Comparison of ENCODE assay signal across 25 cellular contexts in genomic region chr1:156911587-156912298, GRCh38. TPM values are rescaled to one million over a fixed set of nuclear protein-coding genes. Genes with fewer than 3 reads are reported as not detected.
DNase-seq lines count a peak whose midpoint lies in the region; ATAC-seq, FAIRE-seq and TF ChIP-seq lines count a peak whose summit lies in the region.
"Had no signal": no experiment of that assay in that cellular context is flagged by ENCODE, and none has a peak within 500 bp of the region (broad histone marks: within the 10 kb centered on the region; RNA-seq: fewer than 3 reads in every experiment).

No MANE protein-coding gene starts in this region.

- in situ Hi-C loops in K562 (cut with MboI), result no loop called here

- H2AFZ ChIP-seq in K562 (ENCODE audit: low read depth, low read length), result no peak overlapping the region

- peaks cover 33 to 51% of the 10 kb centered on the region in 2 donors for H3K27me3 Mint-ChIP-seq in stimulated activated naive B cell treated with anti-CD40 and anti-IgM and Interleukin-4, amounts not matched to agents 10 μg/mL and 1 μg/mL and 100 μg/mL, for 72 hours

- H3K4me1 ChIP-seq in HEK293 (ENCODE audit: control insufficient read depth, insufficient read depth, low read length) (no peaks in the 10 kb centered on the region), K562 (replicated peaks in 1 of 2; ENCODE audit: control insufficient read depth in 2 of 2, insufficient read depth in 2 of 2, low read length in 2 of 2) (peaks cover 52 to 68% of the 10 kb centered on the region in 2 experiments), sigmoid colon (no peaks in the 10 kb centered on the region)

- DNase-seq in BJ (ENCODE audit: low read depth) (no peak), NOMO-1 treated with dmso at 0.1 percent for 144 hours (lab: John Stamatoyannopoulos, UW; ENCODE audit: unreplicated experiment) (peak; percentile 42), K562 (ENCODE audit: extremely low read depth in 1 of 4, low spot score in 3 of 4) (no peak), sigmoid colon (no peak)
- DNase-seq in stimulated activated naive B cell treated with anti-CD40 and anti-IgM and Interleukin-4, amounts not matched to agents 10 μg/mL and 1 μg/mL and 100 μg/mL, for 72 hours, result no peak
- no peak for DNase-seq in stimulated activated CD4-positive, alpha-beta T cell treated with anti-CD3 and anti-CD28 coated beads, Interleukin-4, amount 100 ng/mL, for 24 hours
- DNase-seq: activated CD4-positive, alpha-beta T cell treated with anti-CD3 and anti-CD28 coated beads for 4 hours; activated CD8-positive, alpha-beta memory T cell treated with anti-CD3 and anti-CD28 coated beads, Interleukin-2, amount 10 ng/mL, durations not matched to agents 7 days and 5 days; activated naive CD8-positive, alpha-beta T cell treated with anti-CD3 and anti-CD28 coated beads for 36 hours; body of pancreas; colonic mucosa; endodermal cell; NCI-H1694; nucleus accumbens; stimulated activated CD4-positive, alpha-beta T cell treated with anti-CD3 and anti-CD28 coated beads, Interleukin-15, amount 100 ng/mL, for 24 hours; T1000; testis had no signal

- H3K4me2 ChIP-seq in K562 (ENCODE audit: insufficient read depth, low read length), result peak overlapping the region; percentile 12; the same call in 1 of the 2 replicates

- H3K4me3 ChIP-seq in BJ (ENCODE audit: low read depth, low read length) (no peak overlapping the region), HEK293 (ENCODE audit: low read depth, low read length) (no peak overlapping the region), K562 (no peak overlapping the region), sigmoid colon (no peak overlapping the region)
- H3K4me3 ChIP-seq: body of pancreas, colonic mucosa, right atrium auricular region, SJSA1, testis had no signal

- intact Hi-C loops in K562 (cut with micrococcal nuclease) (no loop called here), sigmoid colon (cut with DNase I) (loop anchor here (5.0 kb wide), 1 partner anchor 161 kb away; no protein-coding TSS in a partner anchor)

- POLR2A ChIA-PET in BJ (lab: Charles Lee) (no interaction called here), HEK293 (lab: Yijun Ruan, JAX) (no interaction called here), K562 (lab: Yijun Ruan, JAX) (interaction anchor here (0.8 to 1.6 kb wide), 6 partner anchors 8 to 52 kb away, joined by 3 to 4 read pairs (median 3); partner anchors contain the start of gene LRRC71)

- H3K9me1 ChIP-seq in K562 (ENCODE audit: control insufficient read depth, insufficient read depth, low read length), result peaks cover 4% of the 10 kb centered on the region

- TF ChIP-seq EP300 in K562 (IDR thresholded peaks at IDR 0.05; ENCODE audit: low read length) (no peak), sigmoid colon (IDR thresholded peaks at IDR 0.05) (no peak)

- no peaks in the 10 kb centered on the region for H3K27me3 ChIP-seq in BJ (ENCODE audit: control insufficient read depth, insufficient read depth, low read length)
- no peaks in the 10 kb centered on the region for H3K27me3 ChIP-seq in K562 (ENCODE audit: control insufficient read depth in 2 of 2, insufficient read depth in 2 of 2, low read length in 2 of 2)
- peaks cover 0 to 15% (median 6%) of the 10 kb centered on the region in 3 donors for H3K27me3 ChIP-seq in sigmoid colon
- H3K27me3 ChIP-seq: body of pancreas, colonic mucosa, right atrium auricular region, SJSA1, testis had no signal

- H3K36me3 Mint-ChIP-seq in stimulated activated naive B cell treated with anti-CD40 and anti-IgM and Interleukin-4, amounts not matched to agents 10 μg/mL and 1 μg/mL and 100 μg/mL, for 72 hours, result no peaks in the 10 kb centered on the region
- H3K36me3 Mint-ChIP-seq: activated CD8-positive, alpha-beta memory T cell treated with anti-CD3 and anti-CD28 coated beads, Interleukin-2, amount 10 ng/mL, durations not matched to agents 7 days and 5 days; activated naive CD8-positive, alpha-beta T cell treated with anti-CD3 and anti-CD28 coated beads for 36 hours had no signal

- BruUV-seq in K562 (replicated peaks; lab: Mats Ljungman, UMichigan), result no TSS peak

- TF ChIP-seq POLR2A in K562 (conservative IDR thresholded peaks at IDR 0.05), result no peak
- no peak for TF ChIP-seq POLR2A in sigmoid colon (IDR thresholded peaks at IDR 0.05)

- no peaks in the 10 kb centered on the region for H4K20me1 ChIP-seq in K562 (replicated peaks; ENCODE audit: control insufficient read depth, insufficient read depth, low read length)

- H3K9ac ChIP-seq in K562 (ENCODE audit: insufficient read depth in 1 of 2, low read depth in 2 of 2, low read length in 2 of 2), result peak overlapping the region in 1 of 2 experiments; percentile 88; a peak in 2 of 4 replicates

- peaks cover 0 to 7% of the 10 kb centered on the region in 2 donors for H3K4me1 Mint-ChIP-seq in stimulated activated naive B cell treated with anti-CD40 and anti-IgM and Interleukin-4, amounts not matched to agents 10 μg/mL and 1 μg/mL and 100 μg/mL, for 72 hours
- H3K4me1 Mint-ChIP-seq: activated CD8-positive, alpha-beta memory T cell treated with anti-CD3 and anti-CD28 coated beads, Interleukin-2, amount 10 ng/mL, durations not matched to agents 7 days and 5 days; activated naive CD8-positive, alpha-beta T cell treated with anti-CD3 and anti-CD28 coated beads for 36 hours; endodermal cell had no signal

- 38% methylated on average over 5 of the region's 5 CpGs for WGBS in K562 (ENCODE audit: insufficient coverage, low coverage, missing lambda C conversion rate)
- WGBS in sigmoid colon, 2 donors, result 59 to 62% methylated on average over 5 of the region's 5 CpGs

- TF ChIP-seq CTCF in BJ (IDR thresholded peaks at IDR 0.05; ENCODE audit: insufficient read depth, low read depth, low read length) (peak; percentile 15; the same call in 1 of the 2 replicates), HEK293 (tag by site-specific recombination; IDR thresholded peaks at IDR 0.05) (no peak), K562 (IDR thresholded peaks at IDR 0.05 in 2 of 3, conservative IDR thresholded peaks at IDR 0.05 in 1 of 3; ENCODE audit: insufficient read depth in 2 of 3, low read depth in 1 of 3, low read length in 3 of 3) (peak in 1 of 3 experiments; percentile 8; a peak in 1 of 6 replicates), sigmoid colon (IDR thresholded peaks at IDR 0.05) (no peak)

- no peak for TF ChIP-seq RAD21 in K562 (CRISPR knock-in tag; conservative IDR thresholded peaks at IDR 0.05 in 1 of 2, IDR thresholded peaks at IDR 0.05 in 1 of 2)

- CTCF ChIA-PET in BJ (lab: Yijun Ruan, JAX) (interaction anchor here (1.0 to 6.4 kb wide), 4 partner anchors 12 to 205 kb away, joined by 3 to 64 read pairs (median 6); partner anchors contain the start of gene NTRK1), HEK293 (lab: Yijun Ruan, JAX) (interaction anchor here (0.6 to 5.6 kb wide), 13 partner anchors 9 to 294 kb away, joined by 3 to 49 read pairs (median 4); partner anchors contain the start of gene LRRC71), K562 (lab: Yijun Ruan, JAX; ENCODE audit: low intra/inter-chr PET ratio) (interaction anchor here (0.7 to 2.0 kb wide), 3 partner anchors 16 to 20 kb away, joined by 5 to 12 read pairs (median 6); no protein-coding TSS in a partner anchor)

- no peak overlapping the region for H3K27ac ChIP-seq in HEK293 (ENCODE audit: extremely low read depth, low read depth, low read length)
- H3K27ac ChIP-seq in K562 (ENCODE audit: extremely low read depth, low read depth, low read length), result no peak overlapping the region
- no peak overlapping the region for H3K27ac ChIP-seq in sigmoid colon
- H3K27ac ChIP-seq: body of pancreas, colonic mucosa, right atrium auricular region, SJSA1, testis had no signal

- H3K79me2 ChIP-seq in K562 (ENCODE audit: control insufficient read depth, insufficient read depth, low read length), result peaks cover 23% of the 10 kb centered on the region

- no peak for FAIRE-seq in K562 (lab: Jason Lieb, UNC)
- FAIRE-seq: H54, HTR-8/SVneo had no signal

- no peak for ATAC-seq in K562
- ATAC-seq in stimulated activated naive B cell treated with anti-CD40 and anti-IgM and Interleukin-4, amounts not matched to agents 10 μg/mL and 1 μg/mL and 100 μg/mL, for 72 hours (replicated peaks), result no peak
- ATAC-seq: activated CD8-positive, alpha-beta memory T cell treated with anti-CD3 and anti-CD28 coated beads, Interleukin-2, amount 10 ng/mL, durations not matched to agents 7 days and 5 days; body of pancreas had no signal

- H3K36me3 ChIP-seq in BJ (ENCODE audit: control insufficient read depth, insufficient read depth, low read length) (peaks cover 55% of the 10 kb centered on the region), HEK293 (ENCODE audit: control insufficient read depth in 2 of 2, insufficient read depth in 1 of 2, low read length in 2 of 2) (no peaks in the 10 kb centered on the region), K562 (ENCODE audit: control insufficient read depth, insufficient read depth, low read length) (peaks cover 6% of the 10 kb centered on the region), sigmoid colon (peaks cover 0 to 4% (median 0%) of the 10 kb centered on the region in 4 donors)
- H3K36me3 ChIP-seq: colonic mucosa, SJSA1 had no signal

- H3K4me3 Mint-ChIP-seq in stimulated activated naive B cell treated with anti-CD40 and anti-IgM and Interleukin-4, amounts not matched to agents 10 μg/mL and 1 μg/mL and 100 μg/mL, for 72 hours, result no peak overlapping the region
- H3K4me3 Mint-ChIP-seq: activated CD8-positive, alpha-beta memory T cell treated with anti-CD3 and anti-CD28 coated beads, Interleukin-2, amount 10 ng/mL, durations not matched to agents 7 days and 5 days; activated naive CD8-positive, alpha-beta T cell treated with anti-CD3 and anti-CD28 coated beads for 36 hours; endodermal cell had no signal

- H3K9me3 ChIP-seq in HEK293 (ENCODE audit: control insufficient read depth, insufficient read depth, low read depth, low read length), result no peaks in the 10 kb centered on the region
- H3K9me3 ChIP-seq in K562 (replicated peaks; ENCODE audit: control insufficient read depth, insufficient read depth, low read depth, low read length), result peaks cover 3% of the 10 kb centered on the region; the same call in 1 of the 2 replicates
- H3K9me3 ChIP-seq in sigmoid colon, result no peaks in the 10 kb centered on the region
- H3K9me3 ChIP-seq: body of pancreas, colonic mucosa, right atrium auricular region, SJSA1, testis had no signal

- no peak overlapping the region for H3K27ac Mint-ChIP-seq in stimulated activated naive B cell treated with anti-CD40 and anti-IgM and Interleukin-4, amounts not matched to agents 10 μg/mL and 1 μg/mL and 100 μg/mL, for 72 hours
- H3K27ac Mint-ChIP-seq: activated CD8-positive, alpha-beta memory T cell treated with anti-CD3 and anti-CD28 coated beads, Interleukin-2, amount 10 ng/mL, durations not matched to agents 7 days and 5 days; activated naive CD8-positive, alpha-beta T cell treated with anti-CD3 and anti-CD28 coated beads for 36 hours; endodermal cell had no signal

- no peaks in the 10 kb centered on the region for H3K9me3 Mint-ChIP-seq in stimulated activated naive B cell treated with anti-CD40 and anti-IgM and Interleukin-4, amounts not matched to agents 10 μg/mL and 1 μg/mL and 100 μg/mL, for 72 hours
- H3K9me3 Mint-ChIP-seq: activated naive CD8-positive, alpha-beta T cell treated with anti-CD3 and anti-CD28 coated beads for 36 hours; endodermal cell had no signal

RNA-seq across cellular contexts. Expression of gene LRRC71, which starts 8.7 kb away (rescaled TPM):
- polyA plus RNA-seq in BJ (2011; rRNA removed) (0.75 and 1.2 TPM in 2 replicates), K562 (2011; rRNA removed) (0.87 and 1.1 TPM in 2 replicates), K562 (2014; fragmentation: Illumina TruSeq; extraction: Trizol) (0.06 and 0.51 TPM in 2 replicates), K562 (2014; fragmentation: Nextera tagmentation; extraction: Ambion mirVana) (under 1 TPM; 0.23 to 0.38 TPM), K562 (2014; rRNA removed) (0.19 and 0.91 TPM in 2 replicates), sigmoid colon (under 1 TPM in 1 of 3 donors, not detected in 2; 0.07 TPM)
- polyA minus RNA-seq in BJ (2011; rRNA and poly(A)+ RNA removed), result 0.66 and 0.72 TPM in 2 replicates
- total RNA-seq in K562 (2011; cell fraction: chromatin; rRNA removed; ENCODE audit: low replicate concordance), result 2.2 and 3.8 TPM in 2 replicates
- 2.5 and 4.9 TPM in 2 replicates for total RNA-seq in K562 (2011; cell fraction: nucleolus; rRNA removed)
- 2.4 and 2.8 TPM in 2 replicates for total RNA-seq in K562 (2011; cell fraction: nucleoplasm; rRNA removed)
- total RNA-seq in K562 (2014; rRNA removed) (0.64 TPM in 1 of 2 replicates, not detected in the other), K562 (2014; rRNA removed; fragmentation: Illumina TruSeq; extraction: Trizol) (0.22 and 0.51 TPM in 2 replicates), K562 (2015; rRNA removed; fragmentation: Illumina TruSeq; extraction: Trizol) (not detected in 2 replicates), K562 (2021) (0.45 and 1.2 TPM in 2 replicates), sigmoid colon (not detected)
- 0.99 and 1.4 TPM in 2 replicates for polyA plus RNA-seq in K562 (2011; cell fraction: cytosol; rRNA removed)
- polyA plus RNA-seq in K562 (2011; cell fraction: nucleus; rRNA removed), result 2.4 and 4.3 TPM in 2 replicates
- polyA plus RNA-seq in K562 (2012), result 0.90 and 0.99 TPM in 2 replicates
- polyA minus RNA-seq in K562 (2011; rRNA and poly(A)+ RNA removed), result 0.54 and 0.63 TPM in 2 replicates
- polyA minus RNA-seq in K562 (2011; cell fraction: cytosol; rRNA and poly(A)+ RNA removed), result 1.5 TPM in 1 of 2 replicates, not detected in the other
- polyA minus RNA-seq in K562 (2011; cell fraction: nucleus; rRNA and poly(A)+ RNA removed), result 1.1 and 1.4 TPM in 2 replicates
- total RNA-seq: activated CD8-positive, alpha-beta memory T cell treated with anti-CD3 and anti-CD28 coated beads, Interleukin-2, amount 10 ng/mL, durations not matched to agents 7 days and 5 days; activated naive CD8-positive, alpha-beta T cell treated with anti-CD3 and anti-CD28 coated beads for 36 hours; body of pancreas; colonic mucosa; endodermal cell; G401; lower leg skin; NCI-H460; right atrium auricular region; SJSA1 had no signal

RNA-seq across cellular contexts. Expression of gene PEAR1, which starts 18.2 kb away (rescaled TPM):
- polyA plus RNA-seq in BJ (2011; rRNA removed) (25.0 and 50.4 TPM in 2 replicates), K562 (2011; rRNA removed) (13.9 and 16.6 TPM in 2 replicates), K562 (2014; fragmentation: Illumina TruSeq; extraction: Trizol) (6.8 and 9.8 TPM in 2 replicates), K562 (2014; fragmentation: Nextera tagmentation; extraction: Ambion mirVana) (1 to 10 TPM in 1 of 2 experiments, under 1 TPM in 1; 0.87 to 1.1 TPM), K562 (2014; rRNA removed) (7.0 and 9.1 TPM in 2 replicates), sigmoid colon (1 to 10 TPM in 1 of 3 donors, under 1 TPM in 2; under 0.01 to 3.8 (median 0.69) TPM)
- 15.8 and 21.9 TPM in 2 replicates for polyA minus RNA-seq in BJ (2011; rRNA and poly(A)+ RNA removed)
- total RNA-seq in K562 (2011; cell fraction: chromatin; rRNA removed; ENCODE audit: low replicate concordance), result 6.2 and 13.8 TPM in 2 replicates
- total RNA-seq in K562 (2011; cell fraction: nucleolus; rRNA removed), result 11.7 and 12.5 TPM in 2 replicates
- 6.5 and 7.2 TPM in 2 replicates for total RNA-seq in K562 (2011; cell fraction: nucleoplasm; rRNA removed)
- total RNA-seq in K562 (2014; rRNA removed) (6.4 and 12.7 TPM in 2 replicates), K562 (2014; rRNA removed; fragmentation: Illumina TruSeq; extraction: Trizol) (2.5 and 2.6 TPM in 2 replicates), K562 (2015; rRNA removed; fragmentation: Illumina TruSeq; extraction: Trizol) (5.9 and 6.0 TPM in 2 replicates), K562 (2021) (5.2 and 6.1 TPM in 2 replicates), sigmoid colon (1 to 10 TPM; 3.6 to 8.3 (median 5.6) TPM)
- polyA plus RNA-seq in K562 (2011; cell fraction: cytosol; rRNA removed), result 17.4 and 33.0 TPM in 2 replicates
- 30.0 and 34.3 TPM in 2 replicates for polyA plus RNA-seq in K562 (2011; cell fraction: nucleus; rRNA removed)
- polyA plus RNA-seq in K562 (2012), result 5.5 and 7.2 TPM in 2 replicates
- polyA minus RNA-seq in K562 (2011; rRNA and poly(A)+ RNA removed), result 6.3 and 7.1 TPM in 2 replicates
- polyA minus RNA-seq in K562 (2011; cell fraction: cytosol; rRNA and poly(A)+ RNA removed), result 7.3 and 8.2 TPM in 2 replicates
- polyA minus RNA-seq in K562 (2011; cell fraction: nucleus; rRNA and poly(A)+ RNA removed), result 6.3 and 12.1 TPM in 2 replicates
- total RNA-seq: activated CD8-positive, alpha-beta memory T cell treated with anti-CD3 and anti-CD28 coated beads, Interleukin-2, amount 10 ng/mL, durations not matched to agents 7 days and 5 days; activated naive CD8-positive, alpha-beta T cell treated with anti-CD3 and anti-CD28 coated beads for 36 hours had no signal

RNA-seq across cellular contexts. Expression of gene NTRK1, which starts 51.1 kb away (rescaled TPM):
- polyA plus RNA-seq in BJ (2011; rRNA removed) (0.02 TPM in 1 of 2 replicates, not detected in the other), K562 (2011; rRNA removed) (18.2 and 21.5 TPM in 2 replicates), K562 (2014; fragmentation: Illumina TruSeq; extraction: Trizol) (7.9 and 16.1 TPM in 2 replicates), K562 (2014; fragmentation: Nextera tagmentation; extraction: Ambion mirVana) (1 to 10 TPM in 1 of 2 experiments, under 1 TPM in 1; 0.46 to 2.3 TPM), K562 (2014; rRNA removed) (23.3 and 26.2 TPM in 2 replicates), sigmoid colon (under 1 TPM in 2 of 3 donors, not detected in 1; 0.42 to 0.60 TPM)
- not detected in 2 replicates for polyA minus RNA-seq in BJ (2011; rRNA and poly(A)+ RNA removed)
- 54.2 and 208 TPM in 2 replicates for total RNA-seq in K562 (2011; cell fraction: chromatin; rRNA removed; ENCODE audit: low replicate concordance)
- 116 and 182 TPM in 2 replicates for total RNA-seq in K562 (2011; cell fraction: nucleolus; rRNA removed)
- total RNA-seq in K562 (2011; cell fraction: nucleoplasm; rRNA removed), result 78.5 and 79.4 TPM in 2 replicates
- total RNA-seq in K562 (2014; rRNA removed) (22.4 and 23.1 TPM in 2 replicates), K562 (2014; rRNA removed; fragmentation: Illumina TruSeq; extraction: Trizol) (3.3 and 4.8 TPM in 2 replicates), K562 (2015; rRNA removed; fragmentation: Illumina TruSeq; extraction: Trizol) (4.0 and 4.2 TPM in 2 replicates), K562 (2021) (28.0 and 30.0 TPM in 2 replicates), sigmoid colon (1 to 10 TPM; 1.5 to 4.9 (median 3.6) TPM)
- 16.8 and 66.3 TPM in 2 replicates for polyA plus RNA-seq in K562 (2011; cell fraction: cytosol; rRNA removed)
- polyA plus RNA-seq in K562 (2011; cell fraction: nucleus; rRNA removed), result 93.6 and 258 TPM in 2 replicates
- polyA plus RNA-seq in K562 (2012), result 23.1 and 95.0 TPM in 2 replicates
- 5.4 and 15.6 TPM in 2 replicates for polyA minus RNA-seq in K562 (2011; rRNA and poly(A)+ RNA removed)
- polyA minus RNA-seq in K562 (2011; cell fraction: cytosol; rRNA and poly(A)+ RNA removed), result 13.1 and 24.5 TPM in 2 replicates
- polyA minus RNA-seq in K562 (2011; cell fraction: nucleus; rRNA and poly(A)+ RNA removed), result 19.4 and 42.9 TPM in 2 replicates
- total RNA-seq: SJSA1 had no signal

RNA-seq across cellular contexts. Expression of gene INSRR, which starts 52.8 kb away (rescaled TPM):
- polyA plus RNA-seq in BJ (2011; rRNA removed) (not detected in 2 replicates), K562 (2011; rRNA removed) (0.06 and 0.07 TPM in 2 replicates), K562 (2014; fragmentation: Illumina TruSeq; extraction: Trizol) (0.03 and 0.06 TPM in 2 replicates), K562 (2014; fragmentation: Nextera tagmentation; extraction: Ambion mirVana) (not detected), K562 (2014; rRNA removed) (0.07 and 0.12 TPM in 2 replicates), sigmoid colon (under 1 TPM in 1 of 3 donors, not detected in 2; 0.06 TPM)
- polyA minus RNA-seq in BJ (2011; rRNA and poly(A)+ RNA removed), result not detected in 2 replicates
- 0.14 and 1.6 TPM in 2 replicates for total RNA-seq in K562 (2011; cell fraction: chromatin; rRNA removed; ENCODE audit: low replicate concordance)
- total RNA-seq in K562 (2011; cell fraction: nucleolus; rRNA removed), result 0.66 and 0.67 TPM in 2 replicates
- 0.44 and 0.46 TPM in 2 replicates for total RNA-seq in K562 (2011; cell fraction: nucleoplasm; rRNA removed)
- total RNA-seq in K562 (2014; rRNA removed) (0.08 TPM in 1 of 2 replicates, not detected in the other), K562 (2014; rRNA removed; fragmentation: Illumina TruSeq; extraction: Trizol) (0.04 TPM in 1 of 2 replicates, not detected in the other), K562 (2015; rRNA removed; fragmentation: Illumina TruSeq; extraction: Trizol) (0.04 and 0.07 TPM in 2 replicates), K562 (2021) (0.18 TPM in 2 replicates), sigmoid colon (not detected)
- 0.04 and 0.16 TPM in 2 replicates for polyA plus RNA-seq in K562 (2011; cell fraction: cytosol; rRNA removed)
- polyA plus RNA-seq in K562 (2011; cell fraction: nucleus; rRNA removed), result 0.44 and 1.7 TPM in 2 replicates
- polyA plus RNA-seq in K562 (2012), result 0.25 and 0.83 TPM in 2 replicates
- polyA minus RNA-seq in K562 (2011; rRNA and poly(A)+ RNA removed), result 0.09 and 0.21 TPM in 2 replicates
- not detected in 2 replicates for polyA minus RNA-seq in K562 (2011; cell fraction: cytosol; rRNA and poly(A)+ RNA removed)
- polyA minus RNA-seq in K562 (2011; cell fraction: nucleus; rRNA and poly(A)+ RNA removed), result 0.33 and 0.81 TPM in 2 replicates
- total RNA-seq: colonic mucosa, G401, lower leg skin, right atrium auricular region, SJSA1 had no signal
